ENCODE assay signal across 13 cellular contexts in the genomic region with DNA sequence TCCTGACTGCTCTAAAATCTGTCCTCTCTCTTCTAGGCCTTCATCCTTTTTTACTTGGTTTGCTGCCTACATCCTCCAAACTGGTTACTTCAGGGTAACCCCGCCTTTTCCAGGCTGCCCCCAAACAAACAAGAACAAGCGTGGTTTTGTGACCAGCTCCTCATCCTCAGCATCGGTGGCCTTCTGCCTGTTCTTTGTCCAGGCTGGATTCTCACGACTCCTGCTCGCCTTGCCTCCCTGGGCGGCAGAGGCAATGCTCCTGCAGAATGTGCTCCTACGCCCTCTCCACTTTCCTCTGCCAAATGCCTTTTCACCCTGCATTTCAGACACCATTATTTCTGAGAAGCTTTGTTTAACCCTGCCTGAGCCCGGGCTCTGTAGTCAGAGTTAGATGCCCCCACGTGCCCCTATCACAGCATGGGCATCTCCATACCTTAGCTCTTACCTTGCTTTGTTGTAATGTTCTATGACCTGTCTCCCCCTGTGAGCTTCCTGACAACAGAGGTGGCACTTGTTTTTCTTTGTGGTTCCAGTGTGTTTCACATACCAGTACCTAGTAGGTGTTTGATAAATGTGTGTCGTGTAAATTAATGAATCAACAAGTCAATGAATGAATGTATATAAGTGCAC.
DNase-seq lines count a peak whose midpoint lies in the region; ATAC-seq and TF ChIP-seq lines count a peak whose summit lies in the region.
"Had no signal": no experiment of that assay in that cellular context is flagged by ENCODE, and none has a peak within 500 bp of the region (broad histone marks: within the 10 kb centered on the region; RNA-seq: fewer than 3 reads in every experiment).

No MANE protein-coding gene starts in this region.

- peaks cover 0 to 29% (median 20%) of the 10 kb centered on the region in 4 donors for H3K4me1 ChIP-seq in sigmoid colon

- no peak for DNase-seq in activated CD4-positive, alpha-beta T cell treated with anti-CD3 and anti-CD28 coated beads, Interleukin-2, amount 10 ng/mL, durations not matched to agents 7 days and 5 days
- DNase-seq in activated CD4-positive, alpha-beta T cell treated with anti-CD3 and anti-CD28 coated beads for 4 hours: no peak
- DNase-seq in immature natural killer cell (no peak), sigmoid colon (no peak), OCI-M1 (lab: John Stamatoyannopoulos, UW) (no peak), HPDE6-E6E7 (ENCODE audit: extremely low spot score) (no peak)
- DNase-seq in stimulated activated naive CD8-positive, alpha-beta T cell treated with anti-CD3 and anti-CD28 coated beads, Interleukin-15, amount 100 ng/mL, for 72 hours: no peak
- DNase-seq: activated CD4-positive, alpha-beta T cell treated with anti-CD3 and anti-CD28 coated beads, Interleukin-2, amount 50 U/mL, for 1 hour; NCI-H2107; RPMI8226 had no signal

- peaks cover 39% of the 10 kb centered on the region for H3K4me1 Mint-ChIP-seq in activated CD4-positive, alpha-beta T cell treated with anti-CD3 and anti-CD28 coated beads, Interleukin-2, amount 10 ng/mL, durations not matched to agents 7 days and 5 days
- peaks cover 50% of the 10 kb centered on the region for H3K4me1 Mint-ChIP-seq in activated naive CD4-positive, alpha-beta T cell treated with anti-CD3 and anti-CD28 coated beads, Interleukin-2, amount 50 U/mL, for 24 hours
- H3K4me1 Mint-ChIP-seq in immature natural killer cell: peaks cover 43 to 49% of the 10 kb centered on the region in 2 donors
- peaks cover 47% of the 10 kb centered on the region for H3K4me1 Mint-ChIP-seq in stimulated activated naive CD8-positive, alpha-beta T cell treated with anti-CD3 and anti-CD28 coated beads, Interleukin-15, amount 100 ng/mL, for 72 hours

- no peaks in the 10 kb centered on the region for H3K27me3 Mint-ChIP-seq in activated CD4-positive, alpha-beta T cell treated with anti-CD3 and anti-CD28 coated beads, Interleukin-2, amount 10 ng/mL, durations not matched to agents 7 days and 5 days
- no peaks in the 10 kb centered on the region for H3K27me3 Mint-ChIP-seq in activated naive CD4-positive, alpha-beta T cell treated with anti-CD3 and anti-CD28 coated beads, Interleukin-2, amount 50 U/mL, for 24 hours
- no peaks in the 10 kb centered on the region for H3K27me3 Mint-ChIP-seq in immature natural killer cell (ENCODE audit: low read depth in 3 of 3)
- no peaks in the 10 kb centered on the region for H3K27me3 Mint-ChIP-seq in stimulated activated naive CD8-positive, alpha-beta T cell treated with anti-CD3 and anti-CD28 coated beads, Interleukin-15, amount 100 ng/mL, for 72 hours

- CTCF ChIA-PET in activated CD4-positive, alpha-beta T cell treated with anti-CD3 and anti-CD28 coated beads, Interleukin-2, amount 10 ng/mL, durations not matched to agents 7 days and 5 days (lab: Charles Lee): interaction anchor here (1.8 kb wide), 1 partner anchor 11 kb away, joined by 6 read pairs; no protein-coding TSS in a partner anchor

- H3K27ac Mint-ChIP-seq in activated CD4-positive, alpha-beta T cell treated with anti-CD3 and anti-CD28 coated beads, Interleukin-2, amount 10 ng/mL, durations not matched to agents 7 days and 5 days: peak overlapping the region; percentile 85
- peak overlapping the region; percentile 94 for H3K27ac Mint-ChIP-seq in activated naive CD4-positive, alpha-beta T cell treated with anti-CD3 and anti-CD28 coated beads, Interleukin-2, amount 50 U/mL, for 24 hours
- H3K27ac Mint-ChIP-seq in immature natural killer cell: peak overlapping the region; percentile 69 to 98 (median 86)
- peak overlapping the region; percentile 96 to 99 for H3K27ac Mint-ChIP-seq in stimulated activated naive CD8-positive, alpha-beta T cell treated with anti-CD3 and anti-CD28 coated beads, Interleukin-15, amount 100 ng/mL, for 72 hours

- whole genome bisulfite sequencing in sigmoid colon, 2 donors: 88 to 93% methylated on average over 10 of the region's 10 CpGs

- H3K27me3 ChIP-seq in sigmoid colon: no peaks in the 10 kb centered on the region
- H3K27me3 ChIP-seq: cardiac muscle cell had no signal

- H3K4me3 ChIP-seq in sigmoid colon: no peak overlapping the region
- H3K4me3 ChIP-seq: cardiac muscle cell, thoracic aorta had no signal

- peaks cover 7% of the 10 kb centered on the region for H3K36me3 Mint-ChIP-seq in activated CD4-positive, alpha-beta T cell treated with anti-CD3 and anti-CD28 coated beads, Interleukin-2, amount 10 ng/mL, durations not matched to agents 7 days and 5 days (ENCODE audit: low read depth)
- H3K36me3 Mint-ChIP-seq in activated naive CD4-positive, alpha-beta T cell treated with anti-CD3 and anti-CD28 coated beads, Interleukin-2, amount 50 U/mL, for 24 hours: peaks cover 4% of the 10 kb centered on the region
- peaks cover 0 to 4% (median 0%) of the 10 kb centered on the region in 3 donors for H3K36me3 Mint-ChIP-seq in immature natural killer cell

- no peaks in the 10 kb centered on the region for H3K9me3 ChIP-seq in sigmoid colon
- H3K9me3 ChIP-seq: thoracic aorta had no signal

- TF ChIP-seq CTCF in sigmoid colon (IDR thresholded peaks at IDR 0.05): no peak

- no peak overlapping the region for H3K27ac ChIP-seq in sigmoid colon
- H3K27ac ChIP-seq: cardiac muscle cell, thoracic aorta had no signal

- no peaks in the 10 kb centered on the region for H3K9me3 Mint-ChIP-seq in activated CD4-positive, alpha-beta T cell treated with anti-CD3 and anti-CD28 coated beads, Interleukin-2, amount 10 ng/mL, durations not matched to agents 7 days and 5 days
- H3K9me3 Mint-ChIP-seq in activated naive CD4-positive, alpha-beta T cell treated with anti-CD3 and anti-CD28 coated beads, Interleukin-2, amount 50 U/mL, for 24 hours: peaks cover under 1% of the 10 kb centered on the region
- no peaks in the 10 kb centered on the region for H3K9me3 Mint-ChIP-seq in immature natural killer cell
- H3K9me3 Mint-ChIP-seq in stimulated activated naive CD8-positive, alpha-beta T cell treated with anti-CD3 and anti-CD28 coated beads, Interleukin-15, amount 100 ng/mL, for 72 hours: peaks cover 2% of the 10 kb centered on the region in 2 donors

- no peak for TF ChIP-seq EP300 in sigmoid colon (IDR thresholded peaks at IDR 0.05)

- H3K4me3 Mint-ChIP-seq in activated CD4-positive, alpha-beta T cell treated with anti-CD3 and anti-CD28 coated beads, Interleukin-2, amount 10 ng/mL, durations not matched to agents 7 days and 5 days: no peak overlapping the region
- peak overlapping the region; percentile 67 for H3K4me3 Mint-ChIP-seq in activated naive CD4-positive, alpha-beta T cell treated with anti-CD3 and anti-CD28 coated beads, Interleukin-2, amount 50 U/mL, for 24 hours
- peak overlapping the region; percentile 36 to 71 (median 48) for H3K4me3 Mint-ChIP-seq in immature natural killer cell
- H3K4me3 Mint-ChIP-seq in stimulated activated naive CD8-positive, alpha-beta T cell treated with anti-CD3 and anti-CD28 coated beads, Interleukin-15, amount 100 ng/mL, for 72 hours: peak overlapping the region; percentile 63 to 74

- peak; percentile 65 for ATAC-seq in stimulated activated naive CD8-positive, alpha-beta T cell treated with anti-CD3 and anti-CD28 coated beads, Interleukin-15, amount 100 ng/mL, for 72 hours

- intact Hi-C loops in sigmoid colon (cut with DNase I): no loop called here

- POLR2A ChIA-PET in activated CD4-positive, alpha-beta T cell treated with anti-CD3 and anti-CD28 coated beads, Interleukin-2, amount 10 ng/mL, durations not matched to agents 7 days and 5 days (lab: Charles Lee): no interaction called here

- TF ChIP-seq POLR2A in sigmoid colon (IDR thresholded peaks at IDR 0.05): no peak

- no peaks in the 10 kb centered on the region for H3K36me3 ChIP-seq in sigmoid colon
- H3K36me3 ChIP-seq: cardiac muscle cell, thoracic aorta had no signal
